Comparison of ENCODE assay signal across 8 cellular contexts in the genomic region with DNA sequence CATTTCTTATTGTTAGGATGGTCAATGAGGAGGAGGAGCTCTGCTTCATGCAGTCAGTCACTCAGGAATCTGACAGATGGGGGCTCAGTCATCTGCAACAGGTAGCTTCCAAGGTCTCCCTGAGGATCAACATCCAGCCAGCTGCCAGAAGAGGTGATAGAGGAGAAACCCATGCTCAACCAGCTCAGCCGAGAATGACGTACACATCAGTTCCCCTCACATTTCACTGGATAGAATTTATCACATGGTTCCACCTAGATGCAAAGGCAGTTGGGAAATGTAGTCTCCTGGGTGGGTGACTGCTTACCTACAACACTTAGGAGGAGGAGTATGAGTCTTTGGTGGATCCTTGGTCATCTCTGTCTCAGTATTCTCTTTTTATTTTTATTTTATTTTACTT.
DNase-seq lines count a peak whose midpoint lies in the region; ATAC-seq and TF ChIP-seq lines count a peak whose summit lies in the region.

No MANE protein-coding gene starts in this region.

- peaks cover 0 to 69% (median 66%) of the 10 kb centered on the region in 3 donors for H3K4me1 ChIP-seq in esophagus squamous epithelium

- peak overlapping the region in 3 of 4 donors; percentile 65 to 83 (median 68) for H3K27ac ChIP-seq in esophagus squamous epithelium

- no peak overlapping the region for H3K4me3 Mint-ChIP-seq in stimulated activated effector memory CD8-positive, alpha-beta T cell treated with anti-CD3 and anti-CD28 coated beads, Interleukin-12 subunit alpha, Interleukin-12 subunit beta, amount 100 ng/mL, for 72 hours

- no peak overlapping the region for H3K4me3 ChIP-seq in esophagus squamous epithelium

- peaks cover 9% of the 10 kb centered on the region for H3K36me3 Mint-ChIP-seq in stimulated activated effector memory CD8-positive, alpha-beta T cell treated with anti-CD3 and anti-CD28 coated beads, Interleukin-12 subunit alpha, Interleukin-12 subunit beta, amount 100 ng/mL, for 72 hours

- DNase-seq in Caki2 (ENCODE audit: low read depth) (peak; percentile 23), HuH-7 (ENCODE audit: low spot score) (peak; percentile 89), OCI-M1 (lab: John Stamatoyannopoulos, UW) (peak; percentile 67), esophagus squamous epithelium (lab: John Stamatoyannopoulos, UW) (no peak), putamen (ENCODE audit: low spot score) (no peak)
- DNase-seq in stimulated activated effector memory CD8-positive, alpha-beta T cell treated with anti-CD3 and anti-CD28 coated beads, Interleukin-12 subunit alpha, Interleukin-12 subunit beta, amount 100 ng/mL, for 72 hours (ENCODE audit: low spot score in 2 of 2) = no peak

- H3K27ac Mint-ChIP-seq in stimulated activated effector memory CD8-positive, alpha-beta T cell treated with anti-CD3 and anti-CD28 coated beads, Interleukin-12 subunit alpha, Interleukin-12 subunit beta, amount 100 ng/mL, for 72 hours = no peak overlapping the region

- intact Hi-C loops in esophagus squamous epithelium (cut with DNase I) = no loop called here

- H3K27me3 ChIP-seq in esophagus squamous epithelium = no peaks in the 10 kb centered on the region

- in situ Hi-C loops in Caki2 (cut with HindIII; ENCODE audit: low pct_unique_long_range_greater_than_20kb, low sequenced_read_pairs) = no loop called here

- 0 to 19% methylated on average over 2 of the region's 2 CpGs for WGBS in esophagus squamous epithelium, 2 donors

- H3K9me3 Mint-ChIP-seq in stimulated activated effector memory CD8-positive, alpha-beta T cell treated with anti-CD3 and anti-CD28 coated beads, Interleukin-12 subunit alpha, Interleukin-12 subunit beta, amount 100 ng/mL, for 72 hours = no peaks in the 10 kb centered on the region

- ATAC-seq in stimulated activated effector memory CD8-positive, alpha-beta T cell treated with anti-CD3 and anti-CD28 coated beads, Interleukin-12 subunit alpha, Interleukin-12 subunit beta, amount 100 ng/mL, for 72 hours = peak; percentile 41
- ATAC-seq in HG03175 (IDR thresholded peaks at IDR 0.05; ENCODE audit: unreplicated experiment) (no peak), HG03039 (IDR thresholded peaks at IDR 0.05; ENCODE audit: unreplicated experiment) (no peak)

- no peak for TF ChIP-seq CTCF in esophagus squamous epithelium (IDR thresholded peaks at IDR 0.05)

- TF ChIP-seq POLR2A in esophagus squamous epithelium (IDR thresholded peaks at IDR 0.05) = no peak

- H3K4me1 Mint-ChIP-seq in stimulated activated effector memory CD8-positive, alpha-beta T cell treated with anti-CD3 and anti-CD28 coated beads, Interleukin-12 subunit alpha, Interleukin-12 subunit beta, amount 100 ng/mL, for 72 hours = peaks cover 28% of the 10 kb centered on the region

- H3K36me3 ChIP-seq in esophagus squamous epithelium = no peaks in the 10 kb centered on the region

- no peaks in the 10 kb centered on the region for H3K9me3 ChIP-seq in esophagus squamous epithelium

Comparison
In these comparisons a context has a peak if more than half of its experiments do, and no peak if none do; other contexts are left out.
1. DNase-seq: peak in Caki2 (single experiment), HuH-7 (single experiment) and OCI-M1 (single experiment); none in esophagus squamous epithelium (single experiment), stimulated activated effector memory CD8-positive, alpha-beta T cell treated with anti-CD3 and anti-CD28 coated beads, Interleukin-12 subunit alpha, Interleukin-12 subunit beta, amount 100 ng/mL, for 72 hours (0 of 2) and putamen (single experiment).